ENCODE assay signal across 9 cellular contexts in the genomic region with DNA sequence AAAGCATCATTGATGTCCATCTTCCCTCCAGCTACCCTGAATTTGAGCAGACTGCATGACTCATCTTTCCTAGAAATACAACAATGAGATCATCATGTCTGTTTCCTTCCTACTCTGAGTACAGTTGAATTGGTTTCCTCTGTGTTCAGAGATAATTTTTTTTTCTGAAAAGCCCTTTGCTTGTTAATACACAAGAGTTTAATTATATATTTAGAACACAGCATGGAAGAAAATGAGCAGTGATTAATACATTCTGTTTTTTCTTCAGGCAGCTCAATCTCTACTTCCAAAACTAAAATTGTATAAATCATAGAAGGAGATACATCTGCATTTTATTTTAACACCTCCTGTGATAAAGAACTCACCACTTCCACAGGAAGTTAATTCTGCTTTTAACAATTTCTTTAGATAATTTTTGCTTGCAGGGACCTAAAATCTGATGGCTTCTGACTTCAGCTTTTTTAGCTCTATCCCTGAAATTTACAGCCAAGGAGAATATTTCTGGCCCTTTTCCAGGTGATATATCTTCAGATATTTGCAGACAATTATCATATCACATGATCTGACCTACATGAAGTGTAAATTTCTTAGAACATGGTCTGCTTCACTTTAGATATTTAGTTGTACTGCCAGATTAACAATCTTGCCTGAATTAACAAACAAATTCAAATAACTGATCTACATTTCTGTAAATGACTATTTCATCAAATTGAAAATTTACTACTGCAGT.
DNase-seq lines count a peak whose midpoint lies in the region; ATAC-seq and TF ChIP-seq lines count a peak whose summit lies in the region.
"Had no signal": no experiment of that assay in that cellular context is flagged by ENCODE, and none has a peak within 500 bp of the region (broad histone marks: within the 10 kb centered on the region; RNA-seq: fewer than 3 reads in every experiment).

No MANE protein-coding gene starts in this region.

- DNase-seq in NCI-H1105 treated with DMSO at 0.1 percent for 48 hours (lab: John Stamatoyannopoulos, UW) (peak; percentile 17), NCI-H1105 (lab: John Stamatoyannopoulos, UW) (no peak), NCI-H226 (peak; percentile 60), neural crest cell (ENCODE audit: low read depth, low spot score) (no peak), stomach (no peak), activated gamma-delta T cell (lab: John Stamatoyannopoulos, UW) (no peak)
- no peak for DNase-seq in central memory CD8-positive, alpha-beta T cell (ENCODE audit: low spot score in 2 of 2)
- DNase-seq in effector CD8-positive, alpha-beta T cell (lab: John Stamatoyannopoulos, UW): no peak

- H3K27me3 Mint-ChIP-seq in central memory CD8-positive, alpha-beta T cell: no peaks in the 10 kb centered on the region
- H3K27me3 Mint-ChIP-seq in neural crest cell (ENCODE audit: low read depth): no peaks in the 10 kb centered on the region

- intact Hi-C loops in stomach (cut with DNase I; ENCODE audit: low total_unique reads): no loop called here

- peak overlapping the region; percentile 3 for H3K27ac Mint-ChIP-seq in central memory CD8-positive, alpha-beta T cell (ENCODE audit: low read depth)
- H3K27ac Mint-ChIP-seq in neural crest cell (ENCODE audit: unreplicated experiment): peak overlapping the region; percentile 69

- H3K36me3 ChIP-seq in stomach: no peaks in the 10 kb centered on the region

- no peaks in the 10 kb centered on the region for H3K9me3 ChIP-seq in stomach
- H3K9me3 ChIP-seq: A549 had no signal

- ATAC-seq in central memory CD8-positive, alpha-beta T cell (replicated peaks; ENCODE audit: extremely low read depth, poor library complexity, severe bottlenecking): peak; percentile 85
- ATAC-seq: A549 had no signal

- TF ChIP-seq POLR2A in stomach (IDR thresholded peaks at IDR 0.05): no peak

- H3K4me3 Mint-ChIP-seq in central memory CD8-positive, alpha-beta T cell: peak overlapping the region; percentile 2
- peak overlapping the region; percentile 80 for H3K4me3 Mint-ChIP-seq in neural crest cell

- peaks cover 0 to 8% (median 4%) of the 10 kb centered on the region in 4 donors for H3K4me1 ChIP-seq in stomach
- H3K4me1 ChIP-seq: A549 had no signal

- H3K4me1 Mint-ChIP-seq in central memory CD8-positive, alpha-beta T cell: peaks cover 34% of the 10 kb centered on the region
- peaks cover 39% of the 10 kb centered on the region for H3K4me1 Mint-ChIP-seq in neural crest cell

- no peak for TF ChIP-seq EP300 in stomach (IDR thresholded peaks at IDR 0.05)

- H3K27me3 ChIP-seq in stomach: no peaks in the 10 kb centered on the region

- H3K36me3 Mint-ChIP-seq in central memory CD8-positive, alpha-beta T cell (ENCODE audit: insufficient read depth): peaks cover 1% of the 10 kb centered on the region
- peaks cover 2% of the 10 kb centered on the region for H3K36me3 Mint-ChIP-seq in neural crest cell (ENCODE audit: low read depth)

- H3K9me3 Mint-ChIP-seq in central memory CD8-positive, alpha-beta T cell: no peaks in the 10 kb centered on the region
- peaks cover 2% of the 10 kb centered on the region for H3K9me3 Mint-ChIP-seq in neural crest cell

- TF ChIP-seq CTCF in neural crest cell (conservative IDR thresholded peaks at IDR 0.05) (no peak), stomach (IDR thresholded peaks at IDR 0.05) (no peak)

- H3K27ac ChIP-seq in stomach: peak overlapping the region in 1 of 5 donors; percentile 9
- H3K27ac ChIP-seq: A549 had no signal

- no peak overlapping the region for H3K4me3 ChIP-seq in stomach
- H3K4me3 ChIP-seq: A549 had no signal

Comparison
In these comparisons a context has a peak if more than half of its experiments do, and no peak if none do; other contexts are left out.
1. DNase-seq: peak in NCI-H1105 treated with DMSO at 0.1 percent for 48 hours (single experiment) and NCI-H226 (single experiment); none in NCI-H1105 (single experiment), central memory CD8-positive, alpha-beta T cell (0 of 2), neural crest cell (single experiment), stomach (single experiment), activated gamma-delta T cell (single experiment) and effector CD8-positive, alpha-beta T cell (single experiment).